ENCODE assay signal across 8 cellular contexts in the genomic region with DNA sequence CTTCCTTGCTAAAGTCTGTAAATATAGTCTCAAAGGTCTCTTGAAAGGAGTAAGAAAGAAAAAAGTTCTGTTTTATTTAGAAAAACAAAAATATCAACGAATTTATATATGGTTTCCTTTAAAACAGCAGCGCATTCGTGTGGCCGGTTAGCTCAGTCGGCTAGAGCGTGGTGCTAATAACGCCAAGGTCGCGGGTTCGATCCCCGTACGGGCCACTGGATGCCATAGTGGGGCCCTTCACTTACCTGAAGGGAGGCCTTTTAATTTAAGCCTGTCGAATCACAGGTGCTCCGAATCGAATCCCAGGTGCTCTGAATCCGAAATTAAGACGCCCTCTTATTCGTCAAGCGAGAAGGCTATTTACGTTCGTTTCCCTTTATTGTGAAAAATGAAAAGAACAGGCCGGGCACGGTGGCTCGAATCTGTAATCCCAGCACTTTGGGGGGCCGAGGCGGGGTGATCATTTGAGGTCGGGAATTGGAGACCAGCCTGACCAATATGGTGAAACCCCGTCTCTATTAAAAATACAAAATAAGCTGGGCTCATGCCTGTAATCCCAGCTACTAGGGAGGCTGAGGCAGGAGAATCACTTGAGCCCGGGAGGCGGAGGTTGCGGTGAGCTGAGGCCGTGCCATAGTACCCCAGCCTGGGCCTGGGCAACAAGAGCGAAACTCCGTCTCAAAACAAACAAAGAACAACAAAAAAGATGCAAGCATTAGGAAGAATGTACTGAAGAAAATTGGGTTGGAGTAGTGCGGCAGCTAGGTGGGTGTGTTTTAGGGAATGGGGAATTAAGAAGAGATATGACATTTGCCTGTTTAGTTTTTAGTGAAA.
DNase-seq lines count a peak whose midpoint lies in the region; ATAC-seq and TF ChIP-seq lines count a peak whose summit lies in the region.

No MANE protein-coding gene starts in this region.

- H3K27me3 Mint-ChIP-seq in chondrocyte (ENCODE audit: low read depth) = peaks cover 10% of the 10 kb centered on the region
- H3K27me3 Mint-ChIP-seq in natural killer cell (ENCODE audit: low read depth in 2 of 2) = peaks cover 63 to 76% of the 10 kb centered on the region in 2 donors

- DNase-seq in ELF-1 (ENCODE audit: low read depth, low spot score) (peak; percentile 89), Kasumi-1 (lab: John Stamatoyannopoulos, UW) (peak; percentile 65 to 67), SKM-1 (lab: John Stamatoyannopoulos, UW; ENCODE audit: unreplicated experiment) (peak; percentile 32), chondrocyte (ENCODE audit: low spot score) (no peak), natural killer cell (no peak), GM19240 (ENCODE audit: insufficient read length, low spot score) (no peak)

- TF ChIP-seq CTCF in chondrocyte (IDR thresholded peaks at IDR 0.05) (peak; percentile 17), natural killer cell (IDR thresholded peaks at IDR 0.05) (no peak)

- peak overlapping the region; percentile 83 for H3K27ac Mint-ChIP-seq in chondrocyte (ENCODE audit: unreplicated experiment)
- H3K27ac Mint-ChIP-seq in natural killer cell = peak overlapping the region in 1 of 2 donors; percentile 77

- ATAC-seq in natural killer cell = no peak
- ATAC-seq in GM19467 (IDR thresholded peaks at IDR 0.05; ENCODE audit: unreplicated experiment) = no peak
- ATAC-seq in HG02970 (IDR thresholded peaks at IDR 0.05; ENCODE audit: low FRiP score, unreplicated experiment) = no peak

- H3K9me3 Mint-ChIP-seq in chondrocyte (ENCODE audit: low read depth) (no peaks in the 10 kb centered on the region), natural killer cell (peaks cover 6 to 9% of the 10 kb centered on the region in 2 donors)

- intact Hi-C loops in natural killer cell (cut with micrococcal nuclease) = no loop called here

- no peaks in the 10 kb centered on the region for H3K36me3 Mint-ChIP-seq in chondrocyte (ENCODE audit: low read depth)
- peaks cover 40% of the 10 kb centered on the region for H3K36me3 Mint-ChIP-seq in natural killer cell

- peak overlapping the region; percentile 71 for H3K4me3 Mint-ChIP-seq in chondrocyte (ENCODE audit: unreplicated experiment)
- peak overlapping the region; percentile 47 for H3K4me3 Mint-ChIP-seq in natural killer cell

- H3K4me1 Mint-ChIP-seq in chondrocyte (ENCODE audit: low read depth) (peaks cover 59% of the 10 kb centered on the region), natural killer cell (peaks cover 31 to 33% of the 10 kb centered on the region in 2 donors)

Comparison
In these comparisons a context has a peak if more than half of its experiments do, and no peak if none do; other contexts are left out.
1. DNase-seq: peak in ELF-1 (single experiment), Kasumi-1 (2 of 2) and SKM-1 (single experiment); none in chondrocyte (single experiment), natural killer cell (single experiment) and GM19240 (single experiment).